10 cellular contexts compared by ENCODE assay signal in genomic region chr1:52601976-52602327, GRCh38. TPM values are rescaled to one million over a fixed set of nuclear protein-coding genes. Genes with fewer than 3 reads are reported as not detected.
A peak's percentile ranks its signal among the peaks of the same experiment; 100 is the strongest.
DNase-seq lines count a peak whose midpoint lies in the region; ATAC-seq, FAIRE-seq and TF ChIP-seq lines count a peak whose summit lies in the region.
"Had no signal": no experiment of that assay in that cellular context is flagged by ENCODE, and none has a peak within 500 bp of the region (broad histone marks: within the 10 kb centered on the region; RNA-seq: fewer than 3 reads in every experiment).

No MANE protein-coding gene starts in this region.

- H3K4me3 Mint-ChIP-seq in astrocyte (ENCODE audit: unreplicated experiment) = peak overlapping the region; percentile 73

- peak overlapping the region; percentile 89 for H3K4me2 ChIP-seq in astrocyte (ENCODE audit: low read length)

- peak overlapping the region; percentile 61 for H3K27ac ChIP-seq in KOPT-K1 (ENCODE audit: low read depth, low read length, poor library complexity, severe bottlenecking)
- H3K27ac ChIP-seq in astrocyte (ENCODE audit: low read depth, low read length) = no peak overlapping the region
- peak overlapping the region in 1 of 2 donors; percentile 65 for H3K27ac ChIP-seq in kidney (ENCODE audit: low read depth in 2 of 2, low read length in 2 of 2)
- peak overlapping the region; percentile 74 for H3K27ac ChIP-seq in stomach smooth muscle (ENCODE audit: low read length)

- H3K9me3 ChIP-seq in KOPT-K1 (ENCODE audit: insufficient read depth, low read length, poor library complexity, severe bottlenecking) (no peaks in the 10 kb centered on the region), astrocyte (ENCODE audit: insufficient read depth, low read depth, low read length) (no peaks in the 10 kb centered on the region), kidney (ENCODE audit: control insufficient read depth in 1 of 2, low read length in 2 of 2) (no peaks in the 10 kb centered on the region), stomach smooth muscle (ENCODE audit: control insufficient read depth in 2 of 2, low read length in 2 of 2) (no peaks in the 10 kb centered on the region)

- peak overlapping the region; percentile 60 for H3K27ac Mint-ChIP-seq in astrocyte (ENCODE audit: unreplicated experiment)

- H3K27me3 ChIP-seq in astrocyte (ENCODE audit: insufficient read depth, low read length) = no peaks in the 10 kb centered on the region
- no peaks in the 10 kb centered on the region for H3K27me3 ChIP-seq in stomach smooth muscle (ENCODE audit: control insufficient read depth in 1 of 2, insufficient read depth in 2 of 2, low read length in 2 of 2)

- peak overlapping the region; percentile 86 for H3K9ac ChIP-seq in astrocyte (ENCODE audit: low read length)
- H3K9ac ChIP-seq in kidney (ENCODE audit: low read length in 2 of 2) = peak overlapping the region; percentile 80 to 82
- H3K9ac ChIP-seq in stomach smooth muscle (ENCODE audit: low read length in 2 of 2) = peak overlapping the region; percentile 72 to 86

- H3K4me3 ChIP-seq in astrocyte (ENCODE audit: insufficient read depth, low read depth, low read length) (peak overlapping the region; percentile 65), kidney (ENCODE audit: low read length in 2 of 2) (peak overlapping the region; percentile 37 to 61), stomach smooth muscle (ENCODE audit: low read length in 2 of 2) (peak overlapping the region; percentile 66 to 76)

- H3K4me1 Mint-ChIP-seq in astrocyte (ENCODE audit: low read depth, unreplicated experiment) = peaks cover 4% of the 10 kb centered on the region

- H3K36me3 ChIP-seq in KOPT-K1 (ENCODE audit: insufficient read depth, low read length) = peaks cover 17% of the 10 kb centered on the region; the same call in 1 of the 2 replicates
- no peaks in the 10 kb centered on the region for H3K36me3 ChIP-seq in astrocyte (ENCODE audit: insufficient read depth, low read length)
- no peaks in the 10 kb centered on the region for H3K36me3 ChIP-seq in kidney (ENCODE audit: control insufficient read depth in 1 of 2, insufficient read depth in 2 of 2, low read length in 2 of 2)
- H3K36me3 ChIP-seq in stomach smooth muscle (ENCODE audit: control insufficient read depth in 2 of 2, insufficient read depth in 2 of 2, low read length in 2 of 2) = peaks cover 3 to 9% of the 10 kb centered on the region in 2 donors

- FAIRE-seq in astrocyte (lab: Jason Lieb, UNC) = no peak
- FAIRE-seq in kidney (lab: Jason Lieb, UNC) = no peak

- DNase-seq in astrocyte (ENCODE audit: low read depth) (no peak), kidney (no peak), DMS 273 (lab: John Stamatoyannopoulos, UW; ENCODE audit: unreplicated experiment) (no peak), GM13976 (ENCODE audit: low spot score) (no peak)
- DNase-seq in activated CD8-positive, alpha-beta memory T cell treated with anti-CD3 and anti-CD28 coated beads, Interleukin-2, amount 50 U/mL, for 48 hours = no peak

- H3K36me3 Mint-ChIP-seq in astrocyte (ENCODE audit: low read depth, unreplicated experiment) = peaks cover 3% of the 10 kb centered on the region

- H3K79me2 ChIP-seq in astrocyte (ENCODE audit: insufficient read depth, low read length) = peaks cover 3% of the 10 kb centered on the region

- no peak for ATAC-seq in HG02885 (IDR thresholded peaks at IDR 0.05; ENCODE audit: poor library complexity, unreplicated experiment)

- peaks cover 12% of the 10 kb centered on the region for H3K4me1 ChIP-seq in astrocyte (ENCODE audit: insufficient read depth, low read length)
- H3K4me1 ChIP-seq in kidney (ENCODE audit: control insufficient read depth in 1 of 2, insufficient read depth in 1 of 2, low read depth in 1 of 2, low read length in 2 of 2) = peaks cover 4 to 10% of the 10 kb centered on the region in 2 donors
- H3K4me1 ChIP-seq in stomach smooth muscle (ENCODE audit: control insufficient read depth, insufficient read depth, low read length) = peaks cover 27% of the 10 kb centered on the region

- H4K20me1 ChIP-seq in astrocyte (ENCODE audit: insufficient read depth, low read length) = no peaks in the 10 kb centered on the region

- H3K9me3 Mint-ChIP-seq in astrocyte (ENCODE audit: unreplicated experiment) = peaks cover 4% of the 10 kb centered on the region

- in situ Hi-C loops in GM13976 (cut with MboI; ENCODE audit: low sequenced_read_pairs, unreplicated experiment) = no loop called here

- peaks cover 37% of the 10 kb centered on the region for H3K27me3 Mint-ChIP-seq in astrocyte (ENCODE audit: low read depth, unreplicated experiment)

- intact Hi-C loops in kidney (cut with DNase I) = no loop called here

- TF ChIP-seq CTCF in astrocyte (IDR thresholded peaks at IDR 0.05; ENCODE audit: insufficient read depth, low read depth, low read length) (no peak), kidney (IDR thresholded peaks at IDR 0.05; ENCODE audit: borderline replicate concordance, extremely low read depth, insufficient read depth) (no peak), GM13976 (IDR thresholded peaks at IDR 0.05; ENCODE audit: borderline replicate concordance, control extremely low read depth, extremely low read depth, insufficient read depth, missing control alignments) (no peak)

- peak overlapping the region; percentile 99 for H2AFZ ChIP-seq in astrocyte (ENCODE audit: low read depth, low read length)

RNA-seq across cellular contexts. Expression of gene GPX7, which starts 0.2 kb away (rescaled TPM):
- total RNA-seq in astrocyte (4.2 and 5.7 TPM in 2 replicates), kidney (9.7 TPM)
- 14.3 TPM for polyA plus RNA-seq in kidney (ENCODE audit: insufficient read depth, low read depth, low replicate concordance)

RNA-seq across cellular contexts. Expression of gene SHISAL2A, which starts 31.0 kb away (rescaled TPM):
- total RNA-seq in astrocyte = not detected in 2 replicates
- total RNA-seq in kidney = 2.5 TPM
- polyA plus RNA-seq in kidney (ENCODE audit: insufficient read depth, low read depth, low replicate concordance) = not detected
- total RNA-seq: M059J, pulmonary artery endothelial cell had no signal

RNA-seq across cellular contexts. Expression of gene TUT4, which starts 49.1 kb away (rescaled TPM):
- total RNA-seq in astrocyte (44.8 and 47.0 TPM in 2 replicates), kidney (47.8 TPM)
- 19.7 TPM for polyA plus RNA-seq in kidney (ENCODE audit: insufficient read depth, low read depth, low replicate concordance)
